16 cellular contexts compared by ENCODE assay signal in genomic region chr11:45599161-45599943, GRCh38.
DNase-seq lines count a peak whose midpoint lies in the region; ATAC-seq and TF ChIP-seq lines count a peak whose summit lies in the region.
"Had no signal": no experiment of that assay in that cellular context is flagged by ENCODE, and none has a peak within 500 bp of the region (broad histone marks: within the 10 kb centered on the region; RNA-seq: fewer than 3 reads in every experiment).

No MANE protein-coding gene starts in this region.

- H3K27ac ChIP-seq in sigmoid colon = no peak overlapping the region
- H3K27ac ChIP-seq in colonic mucosa = no peak overlapping the region
- H3K27ac ChIP-seq: A549, BLaER1 had no signal

- TF ChIP-seq POLR2A in sigmoid colon (IDR thresholded peaks at IDR 0.05) = no peak

- ATAC-seq in HG03280 (IDR thresholded peaks at IDR 0.05; ENCODE audit: unreplicated experiment) = no peak
- ATAC-seq: A549 had no signal

- H3K9ac ChIP-seq in colonic mucosa (ENCODE audit: low read depth in 2 of 2, low read length in 2 of 2) = no peak overlapping the region
- H3K9ac ChIP-seq: BLaER1 had no signal

- H3K27me3 ChIP-seq in sigmoid colon = no peaks in the 10 kb centered on the region
- H3K27me3 ChIP-seq in colonic mucosa = no peaks in the 10 kb centered on the region
- H3K27me3 ChIP-seq: BLaER1 had no signal

- TF ChIP-seq EP300 in sigmoid colon (IDR thresholded peaks at IDR 0.05) = no peak

- intact Hi-C loops in sigmoid colon (cut with DNase I) = no loop called here
- intact Hi-C loops in colonic mucosa (cut with DNase I) = no loop called here

- H3K4me1 ChIP-seq in sigmoid colon (no peaks in the 10 kb centered on the region), colonic mucosa (no peaks in the 10 kb centered on the region)
- H3K4me1 ChIP-seq: A549, BLaER1, Caco-2 had no signal

- DNase-seq in NCI-H69 (lab: John Stamatoyannopoulos, UW) = peak; percentile 19
- peak; percentile 8 for DNase-seq in amniotic epithelial cell (ENCODE audit: low read depth)
- DNase-seq in mesenteric fat pad (ENCODE audit: low spot score) = peak; percentile 43
- peak; percentile 27 for DNase-seq in sigmoid colon
- DNase-seq in colonic mucosa = no peak
- DNase-seq in T-helper 1 cell = no peak
- DNase-seq: Caco-2; CD8-positive, alpha-beta memory T cell; DND-41; GF-D8; HCEC 1CT; HFFc6; IMR-90 had no signal

- WGBS in sigmoid colon, 2 donors = 76 to 87% methylated on average over 11 of the region's 11 CpGs

- H3K4me3 ChIP-seq in sigmoid colon (no peak overlapping the region), colonic mucosa (no peak overlapping the region)
- H3K4me3 ChIP-seq: A549, BLaER1 had no signal

- H3K9me3 ChIP-seq in sigmoid colon (peaks cover 0 to 4% (median 0%) of the 10 kb centered on the region in 4 donors), colonic mucosa (no peaks in the 10 kb centered on the region)
- H3K9me3 ChIP-seq: A549 had no signal

- H3K36me3 ChIP-seq in sigmoid colon = no peaks in the 10 kb centered on the region
- no peaks in the 10 kb centered on the region for H3K36me3 ChIP-seq in colonic mucosa
- H3K36me3 ChIP-seq: BLaER1 had no signal

- no peak for TF ChIP-seq CTCF in sigmoid colon (IDR thresholded peaks at IDR 0.05)
- no peak for TF ChIP-seq CTCF in colonic mucosa (IDR thresholded peaks at IDR 0.05)

Comparison
In these comparisons a context has a peak if more than half of its experiments do, and no peak if none do; other contexts are left out.
1. DNase-seq: peak in NCI-H69 (single experiment), amniotic epithelial cell (single experiment), mesenteric fat pad (single experiment) and sigmoid colon (single experiment); none in colonic mucosa (single experiment) and T-helper 1 cell (0 of 5).